Comparison of ENCODE assay signal across 15 cellular contexts in genomic region chr3:46076606-46077005, GRCh38. TPM values are rescaled to one million over a fixed set of nuclear protein-coding genes. Genes with fewer than 3 reads are reported as not detected.
DNase-seq lines count a peak whose midpoint lies in the region; ATAC-seq and TF ChIP-seq lines count a peak whose summit lies in the region.
"Had no signal": no experiment of that assay in that cellular context is flagged by ENCODE, and none has a peak within 500 bp of the region (broad histone marks: within the 10 kb centered on the region; RNA-seq: fewer than 3 reads in every experiment).

No MANE protein-coding gene starts in this region.

- no peak overlapping the region for H3K9ac ChIP-seq in OCI-LY1 (ENCODE audit: low read length)

- TF ChIP-seq CTCF in cardiac muscle cell (IDR thresholded peaks at IDR 0.05; ENCODE audit: low read depth, low read length) = peak; percentile 38
- peak; percentile 24; the same call in 1 of the 2 replicates for TF ChIP-seq CTCF in OCI-LY1 (IDR thresholded peaks at IDR 0.05; ENCODE audit: low read length)
- TF ChIP-seq CTCF in fibroblast of mammary gland (conservative IDR thresholded peaks at IDR 0.05; ENCODE audit: control insufficient read depth, insufficient read depth, low read depth, low read length) = peak; percentile 27

- H3K4me3 ChIP-seq in cardiac muscle cell (no peak overlapping the region), OCI-LY1 (ENCODE audit: low read depth, low read length, poor library complexity, severe bottlenecking) (no peak overlapping the region), fibroblast of mammary gland (ENCODE audit: control insufficient read depth, low read depth, low read length) (no peak overlapping the region)
- H3K4me3 ChIP-seq: heart left ventricle, SK-N-MC had no signal

- no peaks in the 10 kb centered on the region for H3K9me2 ChIP-seq in OCI-LY1 (ENCODE audit: low read depth, low read length)

- H3K27ac ChIP-seq in cardiac muscle cell = no peak overlapping the region
- no peak overlapping the region for H3K27ac ChIP-seq in OCI-LY1 (ENCODE audit: low read depth, low read length, poor library complexity, severe bottlenecking)
- H3K27ac ChIP-seq: heart left ventricle, SK-N-MC had no signal

- no peak overlapping the region for H2AFZ ChIP-seq in OCI-LY1 (ENCODE audit: low read length)

- intact Hi-C loops in left cardiac atrium (cut with DNase I) = loop anchor here in 1 of 2 donors (5.0 kb wide), 1 partner anchor 139 kb away; no protein-coding TSS in a partner anchor

- H3K79me2 ChIP-seq in OCI-LY1 (ENCODE audit: insufficient read depth, low read length) = no peaks in the 10 kb centered on the region

- H3K4me1 ChIP-seq in cardiac muscle cell (ENCODE audit: low read depth) (no peaks in the 10 kb centered on the region), OCI-LY1 (ENCODE audit: insufficient read depth, low read length, severe bottlenecking) (no peaks in the 10 kb centered on the region)

- H4K20me1 ChIP-seq in OCI-LY1 (ENCODE audit: insufficient read depth, low read length) = no peaks in the 10 kb centered on the region

- H3K27me3 ChIP-seq in cardiac muscle cell (no peaks in the 10 kb centered on the region), OCI-LY1 (ENCODE audit: insufficient read depth, low read length) (no peaks in the 10 kb centered on the region)
- H3K27me3 ChIP-seq: heart left ventricle had no signal

- H3K36me3 ChIP-seq in cardiac muscle cell = no peaks in the 10 kb centered on the region
- H3K36me3 ChIP-seq in OCI-LY1 (ENCODE audit: insufficient read depth, low read length) = no peaks in the 10 kb centered on the region
- H3K36me3 ChIP-seq: heart left ventricle had no signal

- H3F3A ChIP-seq in OCI-LY1 (ENCODE audit: insufficient read depth, low read length) = no peaks in the 10 kb centered on the region

- no peak overlapping the region for H3K4me2 ChIP-seq in OCI-LY1 (ENCODE audit: low read length)

- ATAC-seq in left cardiac atrium (no peak), GM18868 (IDR thresholded peaks at IDR 0.05; ENCODE audit: unreplicated experiment) (no peak)
- ATAC-seq: heart left ventricle; stimulated activated naive CD8-positive, alpha-beta T cell treated with anti-CD3 and anti-CD28 coated beads, Interleukin-15, amount 100 ng/mL, for 72 hours had no signal

- peak in 1 of 2 donors; percentile 37 for DNase-seq in cardiac muscle cell (ENCODE audit: low read depth in 1 of 2, low spot score in 1 of 2)
- DNase-seq in left cardiac atrium = no peak
- DNase-seq in fibroblast of mammary gland (ENCODE audit: low read depth) = peak; percentile 34
- DNase-seq in HuH-7 (ENCODE audit: low spot score) = no peak
- DNase-seq in H4 (ENCODE audit: low spot score) = no peak
- DNase-seq in HuH-7.5 (ENCODE audit: low spot score) = no peak
- DNase-seq: CD4-positive, alpha-beta memory T cell; H9; heart left ventricle; NCI-H1694; stimulated activated naive CD8-positive, alpha-beta T cell treated with anti-CD3 and anti-CD28 coated beads, Interleukin-15, amount 100 ng/mL, for 72 hours had no signal

- H3K9me3 ChIP-seq in cardiac muscle cell (ENCODE audit: low read depth) (no peaks in the 10 kb centered on the region), OCI-LY1 (ENCODE audit: low read length) (no peaks in the 10 kb centered on the region; the same call in 1 of the 2 replicates)
- H3K9me3 ChIP-seq: heart left ventricle had no signal

RNA-seq across cellular contexts. Expression of gene XCR1, which starts 49.3 kb away (rescaled TPM):
- total RNA-seq in cardiac muscle cell = not detected in 2 replicates
- polyA plus RNA-seq in cardiac muscle cell = not detected in 2 replicates
- under 1 TPM; 0.08 to 0.09 TPM for total RNA-seq in left cardiac atrium
- total RNA-seq in H4 (2014; rRNA removed; shearing (Covaris generic)) = not detected in 2 replicates
- total RNA-seq: cardiac septum; CD4-positive, alpha-beta memory T cell; H9 had no signal
- polyA plus RNA-seq: CD4-positive, alpha-beta memory T cell had no signal
